In genomic region chr1:92804721-92805169, GRCh38 we compare ENCODE assay signal across 2 cellular contexts.
A peak's percentile ranks its signal among the peaks of the same experiment; 100 is the strongest.
TF ChIP-seq lines count a peak whose summit lies in the region.

No MANE protein-coding gene starts in this region.

TF ChIP-seq in IMR-90, 13 proteins besides CTCF, POLR2A, EP300 and RAD21:
- TF ChIP-seq BHLHE40 (IDR thresholded peaks at IDR 0.05; ENCODE audit: low read depth, low read length) (peak; percentile 63), SMC3 (IDR thresholded peaks at IDR 0.05; ENCODE audit: low read depth, low read length) (no peak), ELK1 (IDR thresholded peaks at IDR 0.05; ENCODE audit: borderline replicate concordance, low read depth, low read length) (no peak), USF2 (IDR thresholded peaks at IDR 0.05; ENCODE audit: low read depth, low read length) (no peak), RCOR1 (IDR thresholded peaks at IDR 0.05; ENCODE audit: insufficient replicate concordance, low read length) (peak; percentile 87), MAZ (IDR thresholded peaks at IDR 0.05; ENCODE audit: borderline replicate concordance, low read depth, low read length) (no peak), MXI1 (IDR thresholded peaks at IDR 0.05; ENCODE audit: borderline replicate concordance, low read depth, low read length) (no peak), MAFK (IDR thresholded peaks at IDR 0.05; ENCODE audit: low read depth, low read length) (peak; percentile 45; the same call in 1 of the 2 replicates), CHD1 (IDR thresholded peaks at IDR 0.05; ENCODE audit: low read depth, low read length) (no peak), RFX5 (IDR thresholded peaks at IDR 0.05; ENCODE audit: low read depth, low read length) (peak; percentile 96), CEBPB (IDR thresholded peaks at IDR 0.05; ENCODE audit: low read depth, low read length) (no peak), NFE2L2 (IDR thresholded peaks at IDR 0.05; ENCODE audit: low read depth, low read length) (no peak), FOS (IDR thresholded peaks at IDR 0.05; ENCODE audit: low read depth, low read length) (peak; percentile 51)

TF ChIP-seq in K562, 482 proteins besides CTCF, POLR2A, EP300 and RAD21 (continues in another document):
- TF ChIP-seq MITF (IDR thresholded peaks at IDR 0.05), result no peak
- TF ChIP-seq IRF2 (CRISPR knock-in tag; IDR thresholded peaks at IDR 0.05), result no peak
- TF ChIP-seq ZNF41 (CRISPR knock-in tag; conservative IDR thresholded peaks at IDR 0.05), result no peak
- peak; percentile 94 for TF ChIP-seq CC2D1A (IDR thresholded peaks at IDR 0.05)
- no peak for TF ChIP-seq ESRRB (CRISPR knock-in tag; IDR thresholded peaks at IDR 0.05; ENCODE audit: borderline replicate concordance)
- TF ChIP-seq ARHGAP35 (IDR thresholded peaks at IDR 0.05; ENCODE audit: partially characterized antibody), result no peak
- TF ChIP-seq ZBTB33 (CRISPR knock-in tag; IDR thresholded peaks at IDR 0.05), result no peak
- TF ChIP-seq, protein P1, sequence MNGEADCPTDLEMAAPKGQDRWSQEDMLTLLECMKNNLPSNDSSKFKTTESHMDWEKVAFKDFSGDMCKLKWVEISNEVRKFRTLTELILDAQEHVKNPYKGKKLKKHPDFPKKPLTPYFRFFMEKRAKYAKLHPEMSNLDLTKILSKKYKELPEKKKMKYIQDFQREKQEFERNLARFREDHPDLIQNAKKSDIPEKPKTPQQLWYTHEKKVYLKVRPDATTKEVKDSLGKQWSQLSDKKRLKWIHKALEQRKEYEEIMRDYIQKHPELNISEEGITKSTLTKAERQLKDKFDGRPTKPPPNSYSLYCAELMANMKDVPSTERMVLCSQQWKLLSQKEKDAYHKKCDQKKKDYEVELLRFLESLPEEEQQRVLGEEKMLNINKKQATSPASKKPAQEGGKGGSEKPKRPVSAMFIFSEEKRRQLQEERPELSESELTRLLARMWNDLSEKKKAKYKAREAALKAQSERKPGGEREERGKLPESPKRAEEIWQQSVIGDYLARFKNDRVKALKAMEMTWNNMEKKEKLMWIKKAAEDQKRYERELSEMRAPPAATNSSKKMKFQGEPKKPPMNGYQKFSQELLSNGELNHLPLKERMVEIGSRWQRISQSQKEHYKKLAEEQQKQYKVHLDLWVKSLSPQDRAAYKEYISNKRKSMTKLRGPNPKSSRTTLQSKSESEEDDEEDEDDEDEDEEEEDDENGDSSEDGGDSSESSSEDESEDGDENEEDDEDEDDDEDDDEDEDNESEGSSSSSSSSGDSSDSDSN (IDR thresholded peaks at IDR 0.05; ENCODE audit: borderline replicate concordance in 1 of 2, low read depth in 2 of 2, low read length in 2 of 2), result no peak
- TF ChIP-seq BRD4 (IDR thresholded peaks at IDR 0.05), result no peak
- no peak for TF ChIP-seq ELF2 (CRISPR knock-in tag; IDR thresholded peaks at IDR 0.05)
- TF ChIP-seq ZNF668 (CRISPR knock-in tag; IDR thresholded peaks at IDR 0.05), result no peak
- no peak for TF ChIP-seq KHSRP (IDR thresholded peaks at IDR 0.05)
- TF ChIP-seq E2F4 (CRISPR knock-in tag; IDR thresholded peaks at IDR 0.05; ENCODE audit: low read depth), result no peak
- no peak for TF ChIP-seq ZNF212 (CRISPR knock-in tag; IDR thresholded peaks at IDR 0.05)
- TF ChIP-seq CREB3L1 (IDR thresholded peaks at IDR 0.05; ENCODE audit: borderline replicate concordance, low read depth), result peak; percentile 65; the same call in 1 of the 2 replicates
- TF ChIP-seq RBM15 (IDR thresholded peaks at IDR 0.05; ENCODE audit: insufficient read depth, low read length), result no peak
- TF ChIP-seq NCOA4 (IDR thresholded peaks at IDR 0.05; ENCODE audit: partially characterized antibody), result no peak
- peak; percentile 83 for TF ChIP-seq STAT5A (IDR thresholded peaks at IDR 0.05; ENCODE audit: borderline replicate concordance, low read length)
- no peak for TF ChIP-seq RBFOX2 (IDR thresholded peaks at IDR 0.05; ENCODE audit: low read depth, low read length)
- no peak for TF ChIP-seq MIER1 (IDR thresholded peaks at IDR 0.05; ENCODE audit: low read depth)
- no peak for TF ChIP-seq ZNF444 (CRISPR knock-in tag; IDR thresholded peaks at IDR 0.05)
- TF ChIP-seq, protein P2, sequence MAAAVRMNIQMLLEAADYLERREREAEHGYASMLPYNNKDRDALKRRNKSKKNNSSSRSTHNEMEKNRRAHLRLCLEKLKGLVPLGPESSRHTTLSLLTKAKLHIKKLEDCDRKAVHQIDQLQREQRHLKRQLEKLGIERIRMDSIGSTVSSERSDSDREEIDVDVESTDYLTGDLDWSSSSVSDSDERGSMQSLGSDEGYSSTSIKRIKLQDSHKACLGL (CRISPR knock-in tag; IDR thresholded peaks at IDR 0.05; ENCODE audit: borderline replicate concordance, poor library complexity, severe bottlenecking), result no peak
- no peak for TF ChIP-seq BRCA1 (IDR thresholded peaks at IDR 0.05)
- no peak for TF ChIP-seq BRCA1 (CRISPR knock-in tag; IDR thresholded peaks at IDR 0.05)
- no peak for TF ChIP-seq RBM25 (IDR thresholded peaks at IDR 0.05; ENCODE audit: low read depth, low read length, severe bottlenecking)
- TF ChIP-seq CLOCK (CRISPR knock-in tag; IDR thresholded peaks at IDR 0.05; ENCODE audit: borderline replicate concordance), result no peak
- TF ChIP-seq ZNF384 (IDR thresholded peaks at IDR 0.05; ENCODE audit: low read depth, low read length), result no peak
- no peak for TF ChIP-seq NFIX (CRISPR knock-in tag; IDR thresholded peaks at IDR 0.05; ENCODE audit: low read depth)
- TF ChIP-seq FOS (IDR thresholded peaks at IDR 0.05; ENCODE audit: extremely low read depth, insufficient read length), result peak; percentile 30
- TF ChIP-seq ZNF398 (CRISPR knock-in tag; IDR thresholded peaks at IDR 0.05), result no peak
- TF ChIP-seq BCOR (IDR thresholded peaks at IDR 0.05), result no peak
- no peak for TF ChIP-seq ZNF408 (CRISPR knock-in tag; IDR thresholded peaks at IDR 0.05; ENCODE audit: low read depth)
- no peak for TF ChIP-seq NFXL1 (CRISPR knock-in tag; IDR thresholded peaks at IDR 0.05)
- no peak for TF ChIP-seq GTF2E2 (tag; IDR thresholded peaks at IDR 0.05)
- no peak for TF ChIP-seq MAX (CRISPR knock-in tag; IDR thresholded peaks at IDR 0.05)
- no peak for TF ChIP-seq LCOR (CRISPR knock-in tag; IDR thresholded peaks at IDR 0.05)
- no peak for TF ChIP-seq SMC3 (conservative IDR thresholded peaks at IDR 0.05; ENCODE audit: insufficient read depth, low read depth, low read length)
- no peak for TF ChIP-seq CBX5 (IDR thresholded peaks at IDR 0.05; ENCODE audit: borderline replicate concordance, low read depth)
- no peak for TF ChIP-seq ILF3 (IDR thresholded peaks at IDR 0.05; ENCODE audit: borderline replicate concordance)
- TF ChIP-seq MEIS2 (IDR thresholded peaks at IDR 0.05; ENCODE audit: partially characterized antibody), result peak; percentile 59
- peak; percentile 78 for TF ChIP-seq MTA2 (IDR thresholded peaks at IDR 0.05; ENCODE audit: low read depth)
- TF ChIP-seq TAF7 (tag; IDR thresholded peaks at IDR 0.05), result no peak
- TF ChIP-seq SMARCE1 (IDR thresholded peaks at IDR 0.05), result peak; percentile 92
- TF ChIP-seq MYBL2 (IDR thresholded peaks at IDR 0.05; ENCODE audit: low read depth), result peak; percentile 68
- TF ChIP-seq MYBL2 (CRISPR knock-in tag; IDR thresholded peaks at IDR 0.05; ENCODE audit: borderline replicate concordance), result no peak
- no peak for TF ChIP-seq HLTF (IDR thresholded peaks at IDR 0.05)
- TF ChIP-seq, protein P3, sequence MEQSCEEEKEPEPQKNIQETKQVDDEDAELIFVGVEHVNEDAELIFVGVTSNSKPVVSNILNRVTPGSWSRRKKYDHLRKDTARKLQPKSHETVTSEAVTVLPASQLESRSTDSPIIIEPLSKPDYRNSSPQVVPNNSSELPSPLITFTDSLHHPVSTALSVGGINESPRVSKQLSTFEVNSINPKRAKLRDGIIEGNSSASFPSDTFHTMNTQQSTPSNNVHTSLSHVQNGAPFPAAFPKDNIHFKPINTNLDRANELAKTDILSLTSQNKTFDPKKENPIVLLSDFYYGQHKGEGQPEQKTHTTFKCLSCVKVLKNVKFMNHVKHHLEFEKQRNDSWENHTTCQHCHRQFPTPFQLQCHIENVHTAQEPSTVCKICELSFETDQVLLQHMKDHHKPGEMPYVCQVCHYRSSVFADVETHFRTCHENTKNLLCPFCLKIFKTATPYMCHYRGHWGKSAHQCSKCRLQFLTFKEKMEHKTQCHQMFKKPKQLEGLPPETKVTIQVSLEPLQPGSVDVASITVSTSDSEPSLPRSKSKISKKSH (CRISPR knock-in tag; IDR thresholded peaks at IDR 0.05), result no peak
- no peak for TF ChIP-seq HNRNPH1 (optimal IDR thresholded peaks at IDR 0.05; ENCODE audit: low read depth, low read length)
- TF ChIP-seq TRIM24 (IDR thresholded peaks at IDR 0.05), result peak; percentile 78 to 86; a peak in 3 of 4 replicates
